In genomic region chr19:10670876-10671804, GRCh38 we compare ENCODE assay signal across 2 cellular contexts.
TF ChIP-seq lines count a peak whose summit lies in the region.

No MANE protein-coding gene starts in this region.

TF ChIP-seq in HEK293, 187 proteins besides CTCF, POLR2A, EP300 and RAD21:
- peak; percentile 25; the same call in 1 of the 2 replicates for TF ChIP-seq ZIC2 (tag by site-specific recombination; IDR thresholded peaks at IDR 0.05)
- TF ChIP-seq SCRT1 (tag by site-specific recombination; IDR thresholded peaks at IDR 0.05; ENCODE audit: borderline replicate concordance) = no peak
- peak; percentile 43; the same call in 1 of the 2 replicates for TF ChIP-seq ZNF600 (tag by site-specific recombination; IDR thresholded peaks at IDR 0.05)

TF ChIP-seq in K562, 482 proteins besides CTCF, POLR2A, EP300 and RAD21:
- TF ChIP-seq ATF3 (IDR thresholded peaks at IDR 0.05) = no peak
- no peak for TF ChIP-seq ATF3 (CRISPR knock-in tag; conservative IDR thresholded peaks at IDR 0.05)
- no peak for TF ChIP-seq ZNF197 (CRISPR knock-in tag; IDR thresholded peaks at IDR 0.05; ENCODE audit: low read depth)
- TF ChIP-seq ZNF212 (CRISPR knock-in tag; IDR thresholded peaks at IDR 0.05) = no peak
- no peak for TF ChIP-seq PHB2 (IDR thresholded peaks at IDR 0.05; ENCODE audit: low read depth)
- no peak for TF ChIP-seq CC2D1A (IDR thresholded peaks at IDR 0.05)
- no peak for TF ChIP-seq TAL1 (IDR thresholded peaks at IDR 0.05)
- TF ChIP-seq POLR3G (IDR thresholded peaks at IDR 0.05; ENCODE audit: extremely low read depth, insufficient read length, insufficient replicate concordance) = no peak
- no peak for TF ChIP-seq TFAP4 (CRISPR knock-in tag; IDR thresholded peaks at IDR 0.05; ENCODE audit: borderline replicate concordance)
- TF ChIP-seq, protein P1, sequence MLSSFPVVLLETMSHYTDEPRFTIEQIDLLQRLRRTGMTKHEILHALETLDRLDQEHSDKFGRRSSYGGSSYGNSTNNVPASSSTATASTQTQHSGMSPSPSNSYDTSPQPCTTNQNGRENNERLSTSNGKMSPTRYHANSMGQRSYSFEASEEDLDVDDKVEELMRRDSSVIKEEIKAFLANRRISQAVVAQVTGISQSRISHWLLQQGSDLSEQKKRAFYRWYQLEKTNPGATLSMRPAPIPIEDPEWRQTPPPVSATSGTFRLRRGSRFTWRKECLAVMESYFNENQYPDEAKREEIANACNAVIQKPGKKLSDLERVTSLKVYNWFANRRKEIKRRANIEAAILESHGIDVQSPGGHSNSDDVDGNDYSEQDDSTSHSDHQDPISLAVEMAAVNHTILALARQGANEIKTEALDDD (IDR thresholded peaks at IDR 0.05) = no peak
- 0 out of 2 replicates have a peak, but pooled peaks have one; percentile 24 for TF ChIP-seq RBFOX2 (IDR thresholded peaks at IDR 0.05; ENCODE audit: low read depth, low read length)
- no peak for TF ChIP-seq RBM15 (IDR thresholded peaks at IDR 0.05; ENCODE audit: insufficient read depth, low read length)
- TF ChIP-seq EP400 (IDR thresholded peaks at IDR 0.05) = no peak
- TF ChIP-seq SP2 (IDR thresholded peaks at IDR 0.05; ENCODE audit: extremely low read depth, low read depth, low read length, poor library complexity, severe bottlenecking) = no peak
- TF ChIP-seq POLR2G (IDR thresholded peaks at IDR 0.05; ENCODE audit: low read depth, low read length) = peak; percentile 36; the same call in 1 of the 2 replicates
- TF ChIP-seq KHSRP (IDR thresholded peaks at IDR 0.05) = no peak
- no peak for TF ChIP-seq TBP (optimal IDR thresholded peaks at IDR 0.05; ENCODE audit: low read depth, low read length)
- no peak for TF ChIP-seq ATF1 (CRISPR knock-in tag; IDR thresholded peaks at IDR 0.05)
- TF ChIP-seq ATF1 (tag; IDR thresholded peaks at IDR 0.05) = no peak
